ENCODE assay signal across 1 cellular context in the genomic region with DNA sequence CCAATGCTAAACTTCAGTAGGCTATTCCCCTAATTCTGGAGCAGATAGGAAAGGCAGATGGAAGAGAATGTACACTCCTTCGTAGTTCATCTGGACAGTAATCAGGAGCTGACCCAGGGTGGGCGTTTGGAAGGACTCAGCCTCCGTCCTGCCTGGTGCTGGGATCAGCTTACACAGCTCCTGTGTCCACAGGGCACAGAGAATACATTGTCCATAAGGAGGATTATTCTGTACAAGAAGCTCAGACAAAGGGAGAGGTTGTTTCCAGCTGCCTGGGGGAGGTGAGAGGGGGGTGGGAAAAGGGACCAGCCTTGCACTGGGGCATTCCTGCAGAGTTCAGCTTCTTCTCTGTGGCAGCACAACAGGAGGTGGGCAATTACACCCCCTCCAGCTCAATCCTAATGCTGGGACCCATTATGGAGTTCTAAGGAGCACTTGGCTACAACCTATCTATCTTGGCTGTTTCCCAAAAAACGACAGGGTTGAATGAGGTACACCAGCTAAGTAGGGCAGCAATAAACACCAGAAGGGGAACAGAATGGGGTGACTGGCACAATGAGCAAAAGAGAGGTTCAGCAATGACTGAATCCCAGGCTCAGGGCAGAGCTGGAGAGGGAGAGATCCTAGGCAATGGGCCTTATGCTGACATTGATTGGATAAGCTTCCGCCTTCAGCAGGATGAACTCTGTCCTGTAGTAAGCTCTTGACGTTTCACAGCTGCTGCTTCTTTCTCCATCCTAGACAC.
TF ChIP-seq lines count a peak whose summit lies in the region.

No MANE protein-coding gene starts in this region.

TF ChIP-seq in K562, 482 proteins besides CTCF, POLR2A, EP300 and RAD21:
- TF ChIP-seq BACH1 (tag; IDR thresholded peaks at IDR 0.05) (no peak), RBM34 (IDR thresholded peaks at IDR 0.05; ENCODE audit: borderline replicate concordance, insufficient read depth, low read length) (no peak), BHLHE40 (IDR thresholded peaks at IDR 0.05; ENCODE audit: low read length) (no peak), TAF7 (tag; IDR thresholded peaks at IDR 0.05) (no peak), HNRNPK (IDR thresholded peaks at IDR 0.05; ENCODE audit: low read depth, low read length, poor library complexity, severe bottlenecking) (no peak), SMARCE1 (IDR thresholded peaks at IDR 0.05) (no peak), RB1 (IDR thresholded peaks at IDR 0.05; ENCODE audit: low read depth) (no peak), NCOR1 (IDR thresholded peaks at IDR 0.05) (no peak), TAF1 (IDR thresholded peaks at IDR 0.05; ENCODE audit: control insufficient read depth, extremely low read depth, insufficient read depth, low read length, severe bottlenecking) (no peak), MEIS2 (IDR thresholded peaks at IDR 0.05; ENCODE audit: partially characterized antibody) (no peak), CBFA2T3 (IDR thresholded peaks at IDR 0.05) (no peak)
- TF ChIP-seq, protein P1, sequence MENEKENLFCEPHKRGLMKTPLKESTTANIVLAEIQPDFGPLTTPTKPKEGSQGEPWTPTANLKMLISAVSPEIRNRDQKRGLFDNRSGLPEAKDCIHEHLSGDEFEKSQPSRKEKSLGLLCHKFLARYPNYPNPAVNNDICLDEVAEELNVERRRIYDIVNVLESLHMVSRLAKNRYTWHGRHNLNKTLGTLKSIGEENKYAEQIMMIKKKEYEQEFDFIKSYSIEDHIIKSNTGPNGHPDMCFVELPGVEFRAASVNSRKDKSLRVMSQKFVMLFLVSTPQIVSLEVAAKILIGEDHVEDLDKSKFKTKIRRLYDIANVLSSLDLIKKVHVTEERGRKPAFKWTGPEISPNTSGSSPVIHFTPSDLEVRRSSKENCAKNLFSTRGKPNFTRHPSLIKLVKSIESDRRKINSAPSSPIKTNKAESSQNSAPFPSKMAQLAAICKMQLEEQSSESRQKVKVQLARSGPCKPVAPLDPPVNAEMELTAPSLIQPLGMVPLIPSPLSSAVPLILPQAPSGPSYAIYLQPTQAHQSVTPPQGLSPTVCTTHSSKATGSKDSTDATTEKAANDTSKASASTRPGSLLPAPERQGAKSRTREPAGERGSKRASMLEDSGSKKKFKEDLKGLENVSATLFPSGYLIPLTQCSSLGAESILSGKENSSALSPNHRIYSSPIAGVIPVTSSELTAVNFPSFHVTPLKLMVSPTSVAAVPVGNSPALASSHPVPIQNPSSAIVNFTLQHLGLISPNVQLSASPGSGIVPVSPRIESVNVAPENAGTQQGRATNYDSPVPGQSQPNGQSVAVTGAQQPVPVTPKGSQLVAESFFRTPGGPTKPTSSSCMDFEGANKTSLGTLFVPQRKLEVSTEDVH (IDR thresholded peaks at IDR 0.05; ENCODE audit: low read depth, partially characterized antibody) = no peak
